15 cellular contexts compared by ENCODE assay signal in the genomic region with DNA sequence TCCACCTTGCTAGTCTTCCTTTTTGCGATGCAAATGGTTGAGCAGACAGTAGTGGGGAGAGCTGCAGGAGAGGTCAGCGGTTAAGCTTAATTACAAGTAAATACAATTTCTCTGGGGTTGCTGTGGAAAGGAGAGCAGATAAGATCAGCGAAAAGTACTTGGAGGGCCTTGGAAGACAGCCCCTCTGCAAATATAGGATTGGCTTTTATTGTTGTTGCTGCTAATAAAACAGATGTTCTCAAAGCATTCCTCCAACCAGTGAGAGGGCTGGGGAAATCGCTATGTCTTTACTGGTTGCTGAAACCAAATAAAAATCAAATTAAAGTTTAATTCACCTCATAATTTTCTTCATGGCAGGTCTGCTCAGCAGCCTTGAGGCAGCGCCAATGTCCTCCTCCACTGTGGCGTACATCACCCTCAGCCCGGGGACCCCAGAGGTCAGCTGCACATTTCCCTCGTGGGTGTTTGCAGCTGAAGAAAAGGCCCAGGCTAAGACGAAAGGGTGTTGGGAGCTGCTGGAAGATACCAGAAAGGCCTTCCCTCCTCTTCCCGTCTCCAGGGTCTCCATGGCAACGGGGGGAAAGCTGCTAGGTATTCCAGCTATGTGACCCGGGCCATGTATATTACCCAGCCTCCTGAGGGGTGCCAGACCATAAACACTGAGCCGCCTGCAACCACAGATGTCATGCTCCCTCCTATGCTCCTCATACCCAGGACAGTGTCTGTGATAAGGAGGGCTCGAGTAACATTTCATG. TPM values are rescaled to one million over a fixed set of nuclear protein-coding genes. Genes with fewer than 3 reads are reported as not detected.
DNase-seq lines count a peak whose midpoint lies in the region; ATAC-seq, FAIRE-seq and TF ChIP-seq lines count a peak whose summit lies in the region.
"Had no signal": no experiment of that assay in that cellular context is flagged by ENCODE, and none has a peak within 500 bp of the region (broad histone marks: within the 10 kb centered on the region; RNA-seq: fewer than 3 reads in every experiment).

No MANE protein-coding gene starts in this region.

- DNase-seq in cerebellar cortex (ENCODE audit: low spot score) = peak; percentile 92
- DNase-seq in H54 (ENCODE audit: insufficient read length, low spot score) = no peak
- no peak for DNase-seq in stomach
- DNase-seq: activated CD4-positive, CD25-positive, alpha-beta regulatory T cell; activated naive CD4-positive, alpha-beta T cell; effector CD8-positive, alpha-beta T cell; HFFc6; hippocampal formation; NCI-H2029 treated with DMSO at 0.1 percent for 48 hours; ovary had no signal

- no peak for TF ChIP-seq CTCF in C4-2B (conservative IDR thresholded peaks at IDR 0.05)
- no peak for TF ChIP-seq CTCF in stomach (IDR thresholded peaks at IDR 0.05)

- peaks cover 44% of the 10 kb centered on the region for H3K4me1 ChIP-seq in HUES64 (ENCODE audit: insufficient read depth, low read length)
- H3K4me1 ChIP-seq in mesodermal cell (ENCODE audit: control insufficient read depth, insufficient read depth, low read length, poor library complexity, severe bottlenecking) = peaks cover 35% of the 10 kb centered on the region
- H3K4me1 ChIP-seq in stomach = no peaks in the 10 kb centered on the region

- H3K4me3 ChIP-seq in HUES64 (ENCODE audit: low read length) (peak overlapping the region; percentile 38), mesodermal cell (ENCODE audit: extremely low read depth, insufficient read depth, low read length, poor library complexity, severe bottlenecking) (peak overlapping the region; percentile 25), stomach (no peak overlapping the region)
- H3K4me3 ChIP-seq: ovary had no signal

- no peak for TF ChIP-seq EP300 in stomach (IDR thresholded peaks at IDR 0.05)

- peak overlapping the region; percentile 71 for H3K9ac ChIP-seq in HUES64 (ENCODE audit: low read depth, low read length)

- no peak for FAIRE-seq in H54 (lab: Jason Lieb, UNC)

- no peak for ATAC-seq in HG03457 (IDR thresholded peaks at IDR 0.05; ENCODE audit: unreplicated experiment)
- ATAC-seq in HG03159 (IDR thresholded peaks at IDR 0.05; ENCODE audit: unreplicated experiment) = no peak

- H3K27me3 ChIP-seq in HUES64 (ENCODE audit: insufficient read depth, low read length) (no peaks in the 10 kb centered on the region), stomach (peaks cover 0 to 8% (median 0%) of the 10 kb centered on the region in 3 donors)
- H3K27me3 ChIP-seq: ovary had no signal

- TF ChIP-seq POLR2A in H54 (IDR thresholded peaks at IDR 0.05; ENCODE audit: low read depth, low read length) (no peak), stomach (IDR thresholded peaks at IDR 0.05) (no peak)

- H3K36me3 ChIP-seq in HUES64 (ENCODE audit: insufficient read depth, low read length) (no peaks in the 10 kb centered on the region), mesodermal cell (ENCODE audit: control insufficient read depth, insufficient read depth, low read length) (no peaks in the 10 kb centered on the region), stomach (no peaks in the 10 kb centered on the region)
- H3K36me3 ChIP-seq: ovary had no signal

- WGBS in HUES64 = 19% methylated on average over 12 of the region's 14 CpGs
- WGBS in mesodermal cell (ENCODE audit: insufficient coverage in 2 of 2), 2 experiments = 8 to 13% methylated on average over 4 to 7 of the region's 14 CpGs
- WGBS in stomach, 5 donors = 39 to 46% (median 42%) methylated on average over 14 of the region's 14 CpGs

- intact Hi-C loops in stomach (cut with DNase I; ENCODE audit: low total_unique reads) = no loop called here

- peak overlapping the region; percentile 65 for H3K27ac ChIP-seq in C4-2B
- H3K27ac ChIP-seq in HUES64 (ENCODE audit: low read depth, low read length) = peak overlapping the region; percentile 92
- H3K27ac ChIP-seq in mesodermal cell (ENCODE audit: low read depth, low read length, severe bottlenecking) = peak overlapping the region; percentile 92
- no peak overlapping the region for H3K27ac ChIP-seq in stomach
- H3K27ac ChIP-seq: ovary had no signal

- no peaks in the 10 kb centered on the region for H3K9me3 ChIP-seq in HUES64 (ENCODE audit: insufficient read depth, low read depth, low read length)
- H3K9me3 ChIP-seq in mesodermal cell (ENCODE audit: control insufficient read depth, low read length) = peaks cover 9% of the 10 kb centered on the region
- H3K9me3 ChIP-seq in stomach = peaks cover 0 to 13% (median 9%) of the 10 kb centered on the region in 4 donors
- H3K9me3 ChIP-seq: ovary had no signal

RNA-seq across cellular contexts. Expression of a gene that starts 54.6 kb away (rescaled TPM):
- polyA plus RNA-seq in HUES64 (2013, experiment 1 of 2) = 13.2 TPM
- 14.4 TPM for polyA plus RNA-seq in HUES64 (2013, experiment 2 of 2)
- polyA plus RNA-seq in mesodermal cell (2013, experiment 1 of 2) = 14.2 TPM
- 9.0 TPM for polyA plus RNA-seq in mesodermal cell (2013, experiment 2 of 2)
- 10 to 100 TPM in 4 of 5 donors, 1 to 10 TPM in 1; 4.5 to 36.2 (median 15.8) TPM for total RNA-seq in stomach
- 1 to 10 TPM; 1.2 to 1.7 (median 1.7) TPM for polyA plus RNA-seq in stomach

Comparison
In these comparisons a context has a peak if more than half of its experiments do, and no peak if none do; other contexts are left out.
1. H3K27ac ChIP-seq: peak in C4-2B (single experiment), HUES64 (single experiment) and mesodermal cell (single experiment); none in stomach (0 of 5).
2. H3K4me3 ChIP-seq: peak in HUES64 (single experiment) and mesodermal cell (single experiment); none in stomach (0 of 4).